ENCODE assay signal across 22 cellular contexts in genomic region chr1:99106274-99106673, GRCh38.
A peak's percentile ranks its signal among the peaks of the same experiment; 100 is the strongest.
DNase-seq lines count a peak whose midpoint lies in the region; ATAC-seq and TF ChIP-seq lines count a peak whose summit lies in the region.
"Had no signal": no experiment of that assay in that cellular context is flagged by ENCODE, and none has a peak within 500 bp of the region (broad histone marks: within the 10 kb centered on the region; RNA-seq: fewer than 3 reads in every experiment).

No MANE protein-coding gene starts in this region.

- H3K4me1 ChIP-seq in mammary epithelial cell (ENCODE audit: insufficient read depth, low read length) (no peaks in the 10 kb centered on the region), breast epithelium (no peaks in the 10 kb centered on the region), Loucy (ENCODE audit: insufficient read depth, low read length, poor library complexity, severe bottlenecking) (peaks cover 20% of the 10 kb centered on the region)
- no peaks in the 10 kb centered on the region for H3K4me1 ChIP-seq in naive thymus-derived CD4-positive, alpha-beta T cell (ENCODE audit: control insufficient read depth in 2 of 2, insufficient read depth in 2 of 2, low read length in 2 of 2)
- H3K4me1 ChIP-seq: A549, BE2C had no signal

- intact Hi-C loops in mammary epithelial cell (cut with micrococcal nuclease) (no loop called here), breast epithelium (cut with DNase I; ENCODE audit: low total_unique reads) (no loop called here)
- intact Hi-C loops in naive thymus-derived CD4-positive, alpha-beta T cell (cut with micrococcal nuclease): no loop called here

- H3K36me3 Mint-ChIP-seq in naive thymus-derived CD4-positive, alpha-beta T cell: no peaks in the 10 kb centered on the region
- H3K36me3 Mint-ChIP-seq: CD14-positive monocyte; CD8-positive, alpha-beta memory T cell had no signal

- peaks cover 0 to 17% (median 15%) of the 10 kb centered on the region in 7 donors for H3K4me1 Mint-ChIP-seq in naive thymus-derived CD4-positive, alpha-beta T cell
- H3K4me1 Mint-ChIP-seq: CD14-positive monocyte had no signal

- no peaks in the 10 kb centered on the region for H3K9me2 ChIP-seq in Loucy (replicated peaks; ENCODE audit: low read depth, low read length)

- no peak overlapping the region for H3K27ac Mint-ChIP-seq in naive thymus-derived CD4-positive, alpha-beta T cell
- H3K27ac Mint-ChIP-seq: CD14-positive monocyte; CD4-positive, alpha-beta T cell had no signal

- WGBS in mammary epithelial cell (ENCODE audit: low coverage, missing lambda C conversion rate): 23% methylated on average over 1 of the region's 1 CpG

- TF ChIP-seq CTCF in mammary epithelial cell (conservative IDR thresholded peaks at IDR 0.05 in 1 of 2, IDR thresholded peaks at IDR 0.05 in 1 of 2; ENCODE audit: extremely low read depth in 1 of 2, insufficient read depth in 1 of 2, low read depth in 1 of 2, low read length in 2 of 2) (no peak), breast epithelium (IDR thresholded peaks at IDR 0.05) (no peak), Loucy (conservative IDR thresholded peaks at IDR 0.05; ENCODE audit: low read length) (no peak)

- TF ChIP-seq POLR2A in breast epithelium (IDR thresholded peaks at IDR 0.05) (no peak), GM18505 (IDR thresholded peaks at IDR 0.05; ENCODE audit: borderline replicate concordance, extremely low read depth, insufficient read depth, insufficient read length) (no peak)

- H3K9me3 ChIP-seq in mammary epithelial cell (replicated peaks; ENCODE audit: insufficient read depth, low read length) (peaks cover 2% of the 10 kb centered on the region), breast epithelium (no peaks in the 10 kb centered on the region), Loucy (ENCODE audit: insufficient read depth, low read depth, low read length) (no peaks in the 10 kb centered on the region)
- no peaks in the 10 kb centered on the region for H3K9me3 ChIP-seq in naive thymus-derived CD4-positive, alpha-beta T cell (ENCODE audit: control insufficient read depth in 2 of 3, low read length in 3 of 3)
- H3K9me3 ChIP-seq: A549; BE2C; BLaER1 treated with 17β-estradiol and CSF1 and Interleukin-3, amounts not matched to agents 10 nM and 100 nM had no signal

- BruUV-seq in mammary epithelial cell (replicated peaks; lab: Mats Ljungman, UMichigan): no TSS peak

- H3K4me2 ChIP-seq in mammary epithelial cell (ENCODE audit: insufficient read depth, low read depth, low read length) (no peak overlapping the region), Loucy (ENCODE audit: low read depth, low read length, poor library complexity, severe bottlenecking) (peak overlapping the region; percentile 60)
- H3K4me2 ChIP-seq: A549 had no signal

- H3K36me3 ChIP-seq in mammary epithelial cell (ENCODE audit: insufficient read depth, low read length) (no peaks in the 10 kb centered on the region), breast epithelium (no peaks in the 10 kb centered on the region), Loucy (ENCODE audit: insufficient read depth, low read length) (no peaks in the 10 kb centered on the region)
- H3K36me3 ChIP-seq in naive thymus-derived CD4-positive, alpha-beta T cell (ENCODE audit: control insufficient read depth in 2 of 3, insufficient read depth in 3 of 3, low read length in 3 of 3): no peaks in the 10 kb centered on the region
- H3K36me3 ChIP-seq: BE2C; BLaER1 treated with 17β-estradiol and CSF1 and Interleukin-3, amounts not matched to agents 10 nM and 100 nM had no signal

- H3F3A ChIP-seq in Loucy (ENCODE audit: low read depth): no peaks in the 10 kb centered on the region

- no peaks in the 10 kb centered on the region for H3K27me3 Mint-ChIP-seq in naive thymus-derived CD4-positive, alpha-beta T cell
- H3K27me3 Mint-ChIP-seq: CD4-positive, alpha-beta T cell had no signal

- DNase-seq in mammary epithelial cell (no peak), breast epithelium (ENCODE audit: low spot score in 2 of 2) (no peak)
- DNase-seq in naive thymus-derived CD4-positive, alpha-beta T cell: peak in 1 of 9 donors; percentile 1
- DNase-seq: 8988T; ACHN; AML-193; BE2C; CD4-positive, alpha-beta T cell; CD8-positive, alpha-beta memory T cell; DMS 273 treated with DMSO at 0.1 percent for 48 hours; DMS79; GF-D8; GM23248; H7; HCEC 1CT had no signal

- POLR2A ChIA-PET in naive thymus-derived CD4-positive, alpha-beta T cell (lab: Charles Lee): no interaction called here

- H3K4me3 ChIP-seq in mammary epithelial cell (replicated peaks in 1 of 3; ENCODE audit: insufficient read depth in 1 of 3, low read depth in 2 of 3, low read length in 3 of 3): no peak overlapping the region
- H3K4me3 ChIP-seq in breast epithelium: no peak overlapping the region
- no peak overlapping the region for H3K4me3 ChIP-seq in Loucy (ENCODE audit: low read length, poor library complexity, severe bottlenecking)
- no peak overlapping the region for H3K4me3 ChIP-seq in naive thymus-derived CD4-positive, alpha-beta T cell (ENCODE audit: low read length)
- H3K4me3 ChIP-seq: A549; BLaER1 treated with 17β-estradiol and CSF1 and Interleukin-3, amounts not matched to agents 10 nM and 100 nM; GM23248 had no signal

- peak; percentile 29 for ATAC-seq in naive thymus-derived CD4-positive, alpha-beta T cell
- no peak for ATAC-seq in GM21423 (IDR thresholded peaks at IDR 0.05; ENCODE audit: unreplicated experiment)
- ATAC-seq in HG03571 (IDR thresholded peaks at IDR 0.05; ENCODE audit: unreplicated experiment): no peak
- ATAC-seq in GM18505 (IDR thresholded peaks at IDR 0.05; ENCODE audit: unreplicated experiment): no peak
- ATAC-seq: A549 had no signal

- H2AFZ ChIP-seq in mammary epithelial cell (ENCODE audit: low read depth, low read length) (peak overlapping the region; percentile 20), Loucy (ENCODE audit: low read length) (peak overlapping the region; percentile 61; the same call in 1 of the 2 replicates)
- H2AFZ ChIP-seq: GM23248 had no signal

- dilution Hi-C loops in mammary epithelial cell (cut with HindIII; ENCODE audit: low sequenced_read_pairs): no loop called here

- H3K27me3 ChIP-seq in mammary epithelial cell (ENCODE audit: insufficient read depth, low read length) (no peaks in the 10 kb centered on the region), breast epithelium (no peaks in the 10 kb centered on the region), Loucy (ENCODE audit: insufficient read depth, low read length, poor library complexity, severe bottlenecking) (no peaks in the 10 kb centered on the region)
- no peaks in the 10 kb centered on the region for H3K27me3 ChIP-seq in naive thymus-derived CD4-positive, alpha-beta T cell (ENCODE audit: control insufficient read depth in 2 of 2, insufficient read depth in 2 of 2, low read length in 2 of 2)
- H3K27me3 ChIP-seq: BE2C; BLaER1 treated with 17β-estradiol and CSF1 and Interleukin-3, amounts not matched to agents 10 nM and 100 nM had no signal

- H3K9ac ChIP-seq in mammary epithelial cell (ENCODE audit: insufficient read depth, low read length) (no peak overlapping the region), Loucy (ENCODE audit: low read depth, low read length, poor library complexity, severe bottlenecking) (peak overlapping the region; percentile 2)
- H3K9ac ChIP-seq: BLaER1 treated with 17β-estradiol and CSF1 and Interleukin-3, amounts not matched to agents 10 nM and 100 nM; GM23248 had no signal

- in situ Hi-C loops in mammary epithelial cell (cut with MboI; ENCODE audit: low sequenced_read_pairs in 2 of 2): no loop called here

- H3K27ac ChIP-seq in mammary epithelial cell (ENCODE audit: insufficient read depth, low read depth, low read length): no peak overlapping the region
- H3K27ac ChIP-seq in breast epithelium: no peak overlapping the region
- H3K27ac ChIP-seq in naive thymus-derived CD4-positive, alpha-beta T cell (ENCODE audit: low read depth, low read length): no peak overlapping the region
- H3K27ac ChIP-seq: A549; BLaER1 treated with 17β-estradiol and CSF1 and Interleukin-3, amounts not matched to agents 10 nM and 100 nM; GM23248 had no signal

- no peak overlapping the region for H3K4me3 Mint-ChIP-seq in naive thymus-derived CD4-positive, alpha-beta T cell
- H3K4me3 Mint-ChIP-seq: CD4-positive, alpha-beta T cell; CD8-positive, alpha-beta memory T cell had no signal

- H3K9me3 Mint-ChIP-seq in naive thymus-derived CD4-positive, alpha-beta T cell: peaks cover 0 to 1% (median 0%) of the 10 kb centered on the region in 11 donors

- H3K79me2 ChIP-seq in mammary epithelial cell (ENCODE audit: insufficient read depth, low read length) (no peaks in the 10 kb centered on the region), Loucy (ENCODE audit: insufficient read depth, low read length) (no peaks in the 10 kb centered on the region)

- H4K20me1 ChIP-seq in mammary epithelial cell (ENCODE audit: insufficient read depth, low read length): no peaks in the 10 kb centered on the region
- no peaks in the 10 kb centered on the region for H4K20me1 ChIP-seq in Loucy (ENCODE audit: insufficient read depth, low read length, poor library complexity, severe bottlenecking)
- H4K20me1 ChIP-seq: BLaER1 treated with 17β-estradiol and CSF1 and Interleukin-3, amounts not matched to agents 10 nM and 100 nM had no signal

- CTCF ChIA-PET in mammary epithelial cell (lab: Charles Lee; ENCODE audit: low non-redundant PET): no interaction called here
- CTCF ChIA-PET in naive thymus-derived CD4-positive, alpha-beta T cell (lab: Charles Lee): no interaction called here
